In the genomic region with DNA sequence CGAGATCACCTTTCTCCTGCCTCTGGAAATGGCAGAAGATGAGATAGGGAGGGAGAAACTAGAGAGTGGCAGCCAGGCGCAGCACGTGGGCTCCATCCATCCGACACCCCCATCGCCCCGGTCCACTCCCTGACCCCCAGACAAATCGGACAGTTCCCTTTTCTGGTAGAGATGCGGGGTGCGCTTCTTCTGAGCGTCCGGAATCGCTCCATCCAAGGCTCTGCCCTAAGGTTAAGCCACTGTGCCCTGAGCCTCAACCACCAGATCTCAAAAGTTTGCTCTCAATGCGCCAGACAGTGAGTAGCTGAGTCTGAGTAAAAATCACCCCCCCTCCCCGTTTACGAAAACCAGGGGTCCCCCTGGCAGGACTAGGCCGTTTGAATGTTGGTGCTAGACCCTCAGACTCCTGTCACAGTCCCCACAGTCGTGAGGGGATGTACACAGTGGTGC, we compare ENCODE assay signal across 17 cellular contexts. TPM values are rescaled to one million over a fixed set of nuclear protein-coding genes. Genes with fewer than 3 reads are reported as not detected.
DNase-seq lines count a peak whose midpoint lies in the region; ATAC-seq and TF ChIP-seq lines count a peak whose summit lies in the region.
"Had no signal": no experiment of that assay in that cellular context is flagged by ENCODE, and none has a peak within 500 bp of the region (broad histone marks: within the 10 kb centered on the region; RNA-seq: fewer than 3 reads in every experiment).

No MANE protein-coding gene starts in this region.

- H3K27ac Mint-ChIP-seq in stimulated activated effector memory CD8-positive, alpha-beta T cell treated with anti-CD3 and anti-CD28 coated beads, Interleukin-12 subunit alpha, Interleukin-12 subunit beta, amount 100 ng/mL, for 72 hours = no peak overlapping the region

- H3K36me3 ChIP-seq in GM23248 (ENCODE audit: low read depth) (no peaks in the 10 kb centered on the region), mesenchymal stem cell (ENCODE audit: control insufficient read depth in 1 of 2, insufficient read depth in 2 of 2, low read depth in 1 of 2, low read length in 2 of 2) (no peaks in the 10 kb centered on the region), smooth muscle cell (ENCODE audit: low read depth) (no peaks in the 10 kb centered on the region)

- peak overlapping the region; percentile 47 to 72 for H3K18ac ChIP-seq in mesenchymal stem cell (ENCODE audit: low read depth in 1 of 2, low read length in 2 of 2)

- no peak overlapping the region for H3K14ac ChIP-seq in mesenchymal stem cell (ENCODE audit: low read length in 2 of 2)

- H3K9me2 ChIP-seq in GM23248 (ENCODE audit: insufficient read depth) = no peaks in the 10 kb centered on the region

- no peak overlapping the region for H3K4me3 Mint-ChIP-seq in stimulated activated effector memory CD8-positive, alpha-beta T cell treated with anti-CD3 and anti-CD28 coated beads, Interleukin-12 subunit alpha, Interleukin-12 subunit beta, amount 100 ng/mL, for 72 hours
- H3K4me3 Mint-ChIP-seq: CD8-positive, alpha-beta memory T cell had no signal

- H3K4me3 ChIP-seq in GM23248 = peak overlapping the region; percentile 44
- peak overlapping the region in 1 of 2 experiments; percentile 14 for H3K4me3 ChIP-seq in mesenchymal stem cell (ENCODE audit: insufficient read depth in 1 of 2, low read depth in 1 of 2, low read length in 2 of 2)
- H3K4me3 ChIP-seq in smooth muscle cell = peak overlapping the region; percentile 41

- H3K23ac ChIP-seq in mesenchymal stem cell (ENCODE audit: low read length in 2 of 2) = no peak overlapping the region

- H2BK15ac ChIP-seq in mesenchymal stem cell (ENCODE audit: low read depth, poor library complexity, severe bottlenecking) = peak overlapping the region; percentile 26

- no peak overlapping the region for H2AK5ac ChIP-seq in mesenchymal stem cell (ENCODE audit: low read length, severe bottlenecking)

- no peak for ATAC-seq in HG02642 (IDR thresholded peaks at IDR 0.05; ENCODE audit: poor library complexity, unreplicated experiment)
- ATAC-seq in stimulated activated effector memory CD8-positive, alpha-beta T cell treated with anti-CD3 and anti-CD28 coated beads, Interleukin-12 subunit alpha, Interleukin-12 subunit beta, amount 100 ng/mL, for 72 hours = no peak
- ATAC-seq: left lobe of liver had no signal

- H3K36me3 Mint-ChIP-seq in stimulated activated effector memory CD8-positive, alpha-beta T cell treated with anti-CD3 and anti-CD28 coated beads, Interleukin-12 subunit alpha, Interleukin-12 subunit beta, amount 100 ng/mL, for 72 hours = no peaks in the 10 kb centered on the region
- H3K36me3 Mint-ChIP-seq: CD8-positive, alpha-beta memory T cell had no signal

- H3K9ac ChIP-seq in GM23248 = no peak overlapping the region
- no peak overlapping the region for H3K9ac ChIP-seq in mesenchymal stem cell (ENCODE audit: low read length)
- no peak overlapping the region for H3K9ac ChIP-seq in smooth muscle cell (ENCODE audit: low read depth)

- H2BK5ac ChIP-seq in mesenchymal stem cell (ENCODE audit: low read depth, low read length, poor library complexity, severe bottlenecking) = no peak overlapping the region

- WGBS in GM23248 (ENCODE audit: low coverage in 1 of 2, low lambda C conversion rate in 2 of 2, missing lambda C conversion rate in 2 of 2), 2 experiments = 45 to 46% methylated on average over 17 of the region's 17 CpGs
- WGBS in mesenchymal stem cell = 5% methylated on average over 16 of the region's 17 CpGs
- WGBS in smooth muscle cell (ENCODE audit: low lambda C conversion rate) = 6% methylated on average over 17 of the region's 17 CpGs

- H4K91ac ChIP-seq in mesenchymal stem cell (ENCODE audit: low read length) = no peak overlapping the region

- H2AFZ ChIP-seq in GM23248 (peak overlapping the region; percentile 84), mesenchymal stem cell (ENCODE audit: low read depth, low read length) (no peak overlapping the region), smooth muscle cell (ENCODE audit: low read depth) (no peak overlapping the region)

- H3K4me1 Mint-ChIP-seq in stimulated activated effector memory CD8-positive, alpha-beta T cell treated with anti-CD3 and anti-CD28 coated beads, Interleukin-12 subunit alpha, Interleukin-12 subunit beta, amount 100 ng/mL, for 72 hours = peaks cover 5% of the 10 kb centered on the region

- H3K27ac ChIP-seq in GM23248 = no peak overlapping the region
- H3K27ac ChIP-seq in cingulate gyrus (ENCODE audit: low read depth, low read length) = peak overlapping the region; percentile 35
- no peak overlapping the region for H3K27ac ChIP-seq in mesenchymal stem cell (ENCODE audit: low read length, poor library complexity, severe bottlenecking)
- H3K27ac ChIP-seq in smooth muscle cell (ENCODE audit: low read depth) = no peak overlapping the region

- in situ Hi-C loops in GM23248 (cut with MboI) = loop anchor here (10.0 kb wide), 1 partner anchor 111 kb away; no protein-coding TSS in a partner anchor

- H3K27me3 ChIP-seq in GM23248 (replicated peaks; ENCODE audit: insufficient read depth) (no peaks in the 10 kb centered on the region), mesenchymal stem cell (ENCODE audit: control insufficient read depth in 1 of 2, insufficient read depth in 1 of 2, low read length in 2 of 2) (peaks cover 0 to 63% of the 10 kb centered on the region in 2 experiments), smooth muscle cell (ENCODE audit: low read depth) (peaks cover 75% of the 10 kb centered on the region)

- H3K79me2 ChIP-seq in GM23248 (ENCODE audit: insufficient read depth) (peaks cover 23% of the 10 kb centered on the region), smooth muscle cell (ENCODE audit: low read depth) (peaks cover 9% of the 10 kb centered on the region)

- peak overlapping the region; percentile 67 for H3K4me2 ChIP-seq in GM23248 (ENCODE audit: unreplicated experiment)
- peak overlapping the region; percentile 78 for H3K4me2 ChIP-seq in mesenchymal stem cell (ENCODE audit: low read length, poor library complexity, severe bottlenecking)
- peak overlapping the region; percentile 86 for H3K4me2 ChIP-seq in smooth muscle cell

- H3K9me3 ChIP-seq in GM23248 (ENCODE audit: low read depth) (no peaks in the 10 kb centered on the region), mesenchymal stem cell (ENCODE audit: control insufficient read depth, low read length) (no peaks in the 10 kb centered on the region), smooth muscle cell (replicated peaks; ENCODE audit: low read depth) (no peaks in the 10 kb centered on the region)

- no peak for DNase-seq in GM23248
- DNase-seq in mesenchymal stem cell = no peak
- DNase-seq in smooth muscle cell (lab: John Stamatoyannopoulos, UW; ENCODE audit: unreplicated experiment) = no peak
- DNase-seq in ureter (ENCODE audit: low spot score) = no peak
- DNase-seq in stimulated activated effector memory CD8-positive, alpha-beta T cell treated with anti-CD3 and anti-CD28 coated beads, Interleukin-12 subunit alpha, Interleukin-12 subunit beta, amount 100 ng/mL, for 72 hours (ENCODE audit: low spot score in 2 of 2) = no peak
- no peak for DNase-seq in LoVo (ENCODE audit: low spot score)
- DNase-seq: activated CD8-positive, alpha-beta memory T cell treated with anti-CD3 and anti-CD28 coated beads for 24 hours; activated gamma-delta T cell treated with Interleukin-2 at 50 U/mL for 16 hours; CD8-positive, alpha-beta memory T cell; cerebellar nuclear complex; NCI-H1417; NCI-H82; stimulated activated CD4-positive, alpha-beta T cell treated with anti-CD3 and anti-CD28 coated beads, Interleukin-2, amount 100 ng/mL, for 24 hours; stimulated activated naive CD4-positive, alpha-beta T cell treated with Interleukin-2 at 50 U/mL for 16 hours had no signal

- peak overlapping the region in 1 of 2 experiments; percentile 73 for H3K4ac ChIP-seq in mesenchymal stem cell (ENCODE audit: low read depth in 1 of 2, low read length in 2 of 2)

- H4K20me1 ChIP-seq in GM23248 (ENCODE audit: insufficient read depth) = no peaks in the 10 kb centered on the region
- H4K20me1 ChIP-seq in smooth muscle cell (ENCODE audit: low read depth) = no peaks in the 10 kb centered on the region

- peak overlapping the region; percentile 45 for H4K8ac ChIP-seq in mesenchymal stem cell (ENCODE audit: low read length)

- H3K79me1 ChIP-seq in mesenchymal stem cell (replicated peaks; ENCODE audit: low read length, poor library complexity, severe bottlenecking) = no peaks in the 10 kb centered on the region

- H3K9me3 Mint-ChIP-seq in stimulated activated effector memory CD8-positive, alpha-beta T cell treated with anti-CD3 and anti-CD28 coated beads, Interleukin-12 subunit alpha, Interleukin-12 subunit beta, amount 100 ng/mL, for 72 hours = no peaks in the 10 kb centered on the region
- H3K9me3 Mint-ChIP-seq: CD8-positive, alpha-beta memory T cell had no signal

- H2BK120ac ChIP-seq in mesenchymal stem cell (ENCODE audit: low read depth, low read length) = peak overlapping the region; percentile 44

- peak overlapping the region in 1 of 2 experiments; percentile 45 for H2BK12ac ChIP-seq in mesenchymal stem cell (ENCODE audit: low read length in 2 of 2)

- H3F3A ChIP-seq in GM23248 (ENCODE audit: insufficient read depth) (peaks cover 17% of the 10 kb centered on the region), smooth muscle cell (ENCODE audit: low read depth) (peaks cover 14% of the 10 kb centered on the region)

- H3K4me1 ChIP-seq in GM23248 (ENCODE audit: insufficient read depth) (peaks cover 34% of the 10 kb centered on the region), mesenchymal stem cell (ENCODE audit: control insufficient read depth, insufficient read depth, low read depth, low read length) (peaks cover 38% of the 10 kb centered on the region), smooth muscle cell (ENCODE audit: low read depth) (peaks cover 59% of the 10 kb centered on the region)

- TF ChIP-seq CTCF in smooth muscle cell (IDR thresholded peaks at IDR 0.05; ENCODE audit: borderline replicate concordance, insufficient read depth, poor library complexity, severe bottlenecking) = no peak

RNA-seq across cellular contexts. Expression of a gene that starts 15.4 kb away (rescaled TPM):
- total RNA-seq in GM23248 (2014; rRNA removed; shearing (Covaris generic)) = 2.7 and 3.9 TPM in 2 replicates
- polyA plus RNA-seq in GM23248 (2016; fragmentation: Nextera tagmentation; extraction: Ambion mirVana) = 2.8 and 2.9 TPM in 2 replicates
- polyA plus RNA-seq in mesenchymal stem cell (2013, experiment 1 of 2) = 5.1 TPM
- 4.5 TPM for polyA plus RNA-seq in mesenchymal stem cell (2013, experiment 2 of 2)
- total RNA-seq in smooth muscle cell = 6.5 and 9.8 TPM in 2 replicates
- polyA plus RNA-seq in smooth muscle cell = 3.1 and 5.0 TPM in 2 replicates
- 60.8 TPM for total RNA-seq in ureter
